10 cellular contexts compared by ENCODE assay signal in genomic region chr9:73199886-73200285, GRCh38. TPM values are rescaled to one million over a fixed set of nuclear protein-coding genes. Genes with fewer than 3 reads are reported as not detected.
DNase-seq lines count a peak whose midpoint lies in the region; ATAC-seq and TF ChIP-seq lines count a peak whose summit lies in the region.
"Had no signal": no experiment of that assay in that cellular context is flagged by ENCODE, and none has a peak within 500 bp of the region (broad histone marks: within the 10 kb centered on the region; RNA-seq: fewer than 3 reads in every experiment).

No MANE protein-coding gene starts in this region.

- no peak overlapping the region for H3K27ac ChIP-seq in suprapubic skin
- H3K27ac ChIP-seq: stomach had no signal

- H3K4me1 Mint-ChIP-seq in HFFc6 (ENCODE audit: low read depth) = no peaks in the 10 kb centered on the region; the same call in 1 of the 2 replicates

- peaks cover 4% of the 10 kb centered on the region for H3K27me3 ChIP-seq in suprapubic skin
- H3K27me3 ChIP-seq: stomach had no signal

- no peaks in the 10 kb centered on the region for H3K9me3 ChIP-seq in suprapubic skin
- H3K9me3 ChIP-seq: stomach had no signal

- no peak overlapping the region for H3K4me3 ChIP-seq in suprapubic skin
- H3K4me3 ChIP-seq: stomach had no signal

- peak; percentile 49 for DNase-seq in A172 (ENCODE audit: low spot score)
- no peak for DNase-seq in GM13977 (ENCODE audit: low spot score)
- DNase-seq in RPMI7951 (ENCODE audit: low read depth) = peak; percentile 33
- DNase-seq in fibroblast of peridontal ligament (ENCODE audit: extremely low read depth) = peak; percentile 8
- DNase-seq in NCI-H2029 (lab: John Stamatoyannopoulos, UW) = no peak
- DNase-seq in suprapubic skin (ENCODE audit: low spot score in 2 of 2) = no peak
- DNase-seq in HFFc6 = no peak
- DNase-seq: effector memory CD8-positive, alpha-beta T cell; stomach had no signal

- no peaks in the 10 kb centered on the region for H3K9me3 Mint-ChIP-seq in HFFc6
- H3K9me3 Mint-ChIP-seq: effector memory CD8-positive, alpha-beta T cell had no signal

- in situ Hi-C loops in GM13977 (cut with MboI; ENCODE audit: low pct_unique_long_range_greater_than_20kb, low sequenced_read_pairs, unreplicated experiment) = loop anchor here (25.0 kb wide), 2 partner anchors 338 to 1362 kb away; no protein-coding TSS in a partner anchor

- TF ChIP-seq EP300 in suprapubic skin (IDR thresholded peaks at IDR 0.05) = no peak

- peaks cover 2% of the 10 kb centered on the region for H3K27me3 Mint-ChIP-seq in HFFc6 (ENCODE audit: insufficient read depth)

- H3K4me3 Mint-ChIP-seq in HFFc6 = no peak overlapping the region; the same call in 1 of the 2 replicates
- H3K4me3 Mint-ChIP-seq: effector memory CD8-positive, alpha-beta T cell had no signal

- WGBS in suprapubic skin = 55% methylated on average over 10 of the region's 10 CpGs

- H3K36me3 ChIP-seq in suprapubic skin = no peaks in the 10 kb centered on the region
- H3K36me3 ChIP-seq: stomach had no signal

- no peaks in the 10 kb centered on the region for H3K36me3 Mint-ChIP-seq in HFFc6 (ENCODE audit: low read depth)

- no peak for TF ChIP-seq POLR2A in suprapubic skin (IDR thresholded peaks at IDR 0.05)

- H3K4me1 ChIP-seq in suprapubic skin = no peaks in the 10 kb centered on the region
- H3K4me1 ChIP-seq: stomach had no signal

- ATAC-seq in GM19351 (IDR thresholded peaks at IDR 0.05; ENCODE audit: unreplicated experiment) = no peak

- no peak overlapping the region for H3K27ac Mint-ChIP-seq in HFFc6
- H3K27ac Mint-ChIP-seq: effector memory CD8-positive, alpha-beta T cell had no signal

- peak; percentile 30 for TF ChIP-seq CTCF in GM13977 (IDR thresholded peaks at IDR 0.05; ENCODE audit: extremely low read depth, insufficient read depth, missing control alignments)
- no peak for TF ChIP-seq CTCF in suprapubic skin (IDR thresholded peaks at IDR 0.05)
- no peak for TF ChIP-seq CTCF in HFFc6 (IDR thresholded peaks at IDR 0.05)

RNA-seq across cellular contexts. Expression of gene ANXA1, which starts 48.2 kb away (rescaled TPM):
- total RNA-seq in A172 (2014; rRNA removed; shearing (Covaris generic)) = 920 and 1,111 TPM in 2 replicates
- 652 and 737 TPM in 2 replicates for total RNA-seq in RPMI7951 (2014; rRNA removed; shearing (Covaris generic))
- total RNA-seq in suprapubic skin = 100 to 1,000 TPM; 358 to 550 (median 501) TPM
- total RNA-seq in HFFc6 (2021; fragmentation: NEBNext Ultra II Directional; extraction: Animal tissue kit (Norgen Biotek cat#: 25700)) = 1,000 to 10,000 TPM in 4 of 6 experiments, 100 to 1,000 TPM in 2; 933 to 1,109 (median 1,040) TPM

Comparison
In these comparisons a context has a peak if more than half of its experiments do, and no peak if none do; other contexts are left out.
1. DNase-seq: peak in A172 (single experiment), RPMI7951 (single experiment) and fibroblast of peridontal ligament (single experiment); none in GM13977 (single experiment), NCI-H2029 (single experiment), suprapubic skin (0 of 2) and HFFc6 (single experiment).